Comparison of ENCODE assay signal across 19 cellular contexts in genomic region chr20:47887477-47888080, GRCh38.
DNase-seq lines count a peak whose midpoint lies in the region; ATAC-seq and TF ChIP-seq lines count a peak whose summit lies in the region.
"Had no signal": no experiment of that assay in that cellular context is flagged by ENCODE, and none has a peak within 500 bp of the region (broad histone marks: within the 10 kb centered on the region; RNA-seq: fewer than 3 reads in every experiment).

No MANE protein-coding gene starts in this region.

- no peak overlapping the region for H4K8ac ChIP-seq in neuronal stem cell (ENCODE audit: low read depth, low read length)

- no peaks in the 10 kb centered on the region for H3K9me3 ChIP-seq in RWPE2 (ENCODE audit: severe bottlenecking)
- H3K9me3 ChIP-seq in neuronal stem cell (replicated peaks in 1 of 2; ENCODE audit: control insufficient read depth in 2 of 2, insufficient read depth in 1 of 2, low read depth in 1 of 2, low read length in 2 of 2), result peaks cover 0 to 1% of the 10 kb centered on the region in 2 donors

- H3K4me1 ChIP-seq in RWPE2 (ENCODE audit: insufficient read depth, poor library complexity, severe bottlenecking), result peaks cover 6% of the 10 kb centered on the region
- no peaks in the 10 kb centered on the region for H3K4me1 ChIP-seq in neuronal stem cell (ENCODE audit: control insufficient read depth in 2 of 2, insufficient read depth in 1 of 2, low read depth in 1 of 2, low read length in 2 of 2)

- H3K27ac ChIP-seq in RWPE1 (peak overlapping the region; percentile 22), RWPE2 (ENCODE audit: poor library complexity, severe bottlenecking) (no peak overlapping the region), neuronal stem cell (replicated peaks; ENCODE audit: low read length) (no peak overlapping the region)
- H3K27ac ChIP-seq: GM23248 had no signal

- CTCF ChIA-PET in RWPE1 (lab: Yijun Ruan, JAX), result interaction anchor here (0.6 to 1.0 kb wide), 3 partner anchors 101 to 517 kb away, joined by 3 to 5 read pairs (median 3); no protein-coding TSS in a partner anchor

- H3K4me2 ChIP-seq in neuronal stem cell (ENCODE audit: insufficient read depth, low read length, poor library complexity, severe bottlenecking), result no peak overlapping the region

- H2BK5ac ChIP-seq in neuronal stem cell (ENCODE audit: low read length), result no peak overlapping the region

- no peak overlapping the region for H2BK120ac ChIP-seq in neuronal stem cell (ENCODE audit: low read depth, low read length)

- DNase-seq in cardiac septum (ENCODE audit: low spot score) (peak; percentile 24), Right ventricle myocardium superior (no peak), RWPE1 (ENCODE audit: low spot score) (no peak), RWPE2 (ENCODE audit: low spot score) (peak; percentile 72), neuronal stem cell (ENCODE audit: low spot score) (no peak), SIG-M5 (lab: John Stamatoyannopoulos, UW) (no peak), T1000 (lab: John Stamatoyannopoulos, UW) (no peak), NCI-H82 treated with DMSO at 0.1 percent for 48 hours (lab: John Stamatoyannopoulos, UW; ENCODE audit: unreplicated experiment) (no peak)
- DNase-seq: C1 segment of cervical spinal cord; Calu3; CD4-positive, alpha-beta memory T cell; COR-L47; DMS79; EL; GDM1; GM23248; H9; HFFc6 had no signal

- H3K36me3 ChIP-seq in RWPE2 (ENCODE audit: low read depth), result no peaks in the 10 kb centered on the region
- no peaks in the 10 kb centered on the region for H3K36me3 ChIP-seq in neuronal stem cell (replicated peaks in 1 of 2; ENCODE audit: control insufficient read depth in 2 of 2, insufficient read depth in 2 of 2, low read length in 2 of 2)

- POLR2A ChIA-PET in RWPE1 (lab: Yijun Ruan, JAX; ENCODE audit: low non-redundant PET), result no interaction called here

- H2AK5ac ChIP-seq in neuronal stem cell (ENCODE audit: low read depth, low read length), result peak overlapping the region; percentile 91

- H2BK15ac ChIP-seq in neuronal stem cell (ENCODE audit: low read length), result peak overlapping the region; percentile 39

- no peak overlapping the region for H3K4ac ChIP-seq in neuronal stem cell (ENCODE audit: low read length)

- H2BK12ac ChIP-seq in neuronal stem cell (ENCODE audit: low read length), result peak overlapping the region; percentile 16

- H3K79me1 ChIP-seq in neuronal stem cell (ENCODE audit: low read depth, low read length), result no peaks in the 10 kb centered on the region

- peak overlapping the region; percentile 97 for H4K91ac ChIP-seq in neuronal stem cell (ENCODE audit: low read depth, low read length, poor library complexity)

- H3K23ac ChIP-seq in neuronal stem cell (ENCODE audit: low read depth, low read length, poor library complexity), result peak overlapping the region; percentile 50

- intact Hi-C loops in cardiac septum (cut with DNase I) (no loop called here), Right ventricle myocardium superior (cut with DNase I) (no loop called here)

- WGBS in neuronal stem cell (ENCODE audit: extremely low coverage in 2 of 2, insufficient read length in 2 of 2, insufficient replicate concordance in 1 of 2), 2 donors, result no CpG with 5 or more reads among the region's 10 CpGs

- ATAC-seq in Right ventricle myocardium superior (ENCODE audit: poor library complexity) (no peak), RWPE2 (ENCODE audit: low read depth) (no peak)
- ATAC-seq: GM12878 had no signal

- no peak overlapping the region for H3K9ac ChIP-seq in neuronal stem cell (ENCODE audit: low read depth, low read length, poor library complexity)
- H3K9ac ChIP-seq: GM23248 had no signal

- no peak for TF ChIP-seq CTCF in RWPE1 (conservative IDR thresholded peaks at IDR 0.05; ENCODE audit: low read depth)
- TF ChIP-seq CTCF in RWPE2 (IDR thresholded peaks at IDR 0.05; ENCODE audit: poor library complexity, severe bottlenecking), result no peak

- H3K4me3 ChIP-seq in RWPE2 (ENCODE audit: severe bottlenecking) (no peak overlapping the region), neuronal stem cell (ENCODE audit: low read length in 2 of 2) (no peak overlapping the region)
- H3K4me3 ChIP-seq: GM12878, GM23248 had no signal

- no peaks in the 10 kb centered on the region for H3K27me3 ChIP-seq in RWPE2 (ENCODE audit: insufficient read depth, poor library complexity, severe bottlenecking)
- peaks cover 0 to 5% (median 0%) of the 10 kb centered on the region in 3 experiments for H3K27me3 ChIP-seq in neuronal stem cell (ENCODE audit: control insufficient read depth in 3 of 3, insufficient read depth in 3 of 3, low read depth in 1 of 3, low read length in 3 of 3)

- no peak overlapping the region for H2AFZ ChIP-seq in neuronal stem cell (ENCODE audit: low read length)
- H2AFZ ChIP-seq: GM23248 had no signal

- H3K14ac ChIP-seq in neuronal stem cell (ENCODE audit: low read length), result no peak overlapping the region

- peak overlapping the region; percentile 74 for H3K18ac ChIP-seq in neuronal stem cell (ENCODE audit: low read length)

Comparison
In these comparisons a context has a peak if more than half of its experiments do, and no peak if none do; other contexts are left out.
1. DNase-seq: peak in cardiac septum (single experiment) and RWPE2 (single experiment); none in Right ventricle myocardium superior (single experiment), RWPE1 (single experiment), neuronal stem cell (single experiment), SIG-M5 (single experiment), T1000 (single experiment) and NCI-H82 treated with DMSO at 0.1 percent for 48 hours (single experiment).